In genomic region chr12:48004039-48004940, GRCh38 we compare ENCODE assay signal across 8 cellular contexts. TPM values are rescaled to one million over a fixed set of nuclear protein-coding genes. Genes with fewer than 3 reads are reported as not detected.
A peak's percentile ranks its signal among the peaks of the same experiment; 100 is the strongest.
DNase-seq lines count a peak whose midpoint lies in the region; ATAC-seq and FAIRE-seq lines count a peak whose summit lies in the region.

COL2A1 (minus strand) TSS chr12:48004476; CDS start chr12:48004321, 155 bp downstream.

- H3K27me3 ChIP-seq in right cardiac atrium (ENCODE audit: control insufficient read depth, insufficient read depth) (no peaks in the 10 kb centered on the region), skeletal muscle tissue (ENCODE audit: control insufficient read depth in 3 of 3, insufficient read depth in 3 of 3, low read length in 3 of 3) (peaks cover 45 to 79% (median 63%) of the 10 kb centered on the region in 3 donors)

- H3K4me3 ChIP-seq in right cardiac atrium (ENCODE audit: low read length) = peak within 1 kb of the TSS; percentile 41
- peak within 1 kb of the TSS; percentile 56 to 67 (median 60) for H3K4me3 ChIP-seq in skeletal muscle tissue (ENCODE audit: low read length in 3 of 3)

- intact Hi-C loops in right cardiac atrium (cut with DNase I) = no loop called here

- H3K4me1 ChIP-seq in right cardiac atrium (ENCODE audit: control insufficient read depth, insufficient read depth, low read length) (no peaks in the 10 kb centered on the region), skeletal muscle tissue (ENCODE audit: control insufficient read depth in 3 of 3, insufficient read depth in 3 of 3, low read length in 3 of 3) (peaks cover 37 to 49% (median 45%) of the 10 kb centered on the region in 3 donors)

- H3K36me3 ChIP-seq in skeletal muscle tissue (ENCODE audit: control insufficient read depth in 3 of 3, insufficient read depth in 3 of 3, low read length in 3 of 3) = no peaks in the 10 kb centered on the region

- DNase-seq in AG08395 (ENCODE audit: low spot score) (peak; percentile 41), HTR-8/SVneo (ENCODE audit: insufficient read length, low spot score) (peak; percentile 10), right cardiac atrium (peak in 1 of 3 donors; percentile 36), CD1c-positive myeloid dendritic cell (ENCODE audit: extremely low spot score) (no peak)
- DNase-seq in activated T-cell treated with anti-CD3 and anti-CD28 coated beads, Interleukin-2, amount 50 U/mL, for 1 hour = peak; percentile 41

- ATAC-seq in right cardiac atrium (peak; percentile 25 to 33), GM18520 (IDR thresholded peaks at IDR 0.05; ENCODE audit: unreplicated experiment) (no peak), GM18861 (IDR thresholded peaks at IDR 0.05; ENCODE audit: unreplicated experiment) (no peak)

- H3K9me3 ChIP-seq in right cardiac atrium (ENCODE audit: control insufficient read depth, low read length) (no peaks in the 10 kb centered on the region), skeletal muscle tissue (ENCODE audit: control insufficient read depth in 3 of 3, low read length in 3 of 3) (no peaks in the 10 kb centered on the region)

- H3K27ac ChIP-seq in right cardiac atrium (ENCODE audit: low read length) (no peak within 1 kb of the TSS), skeletal muscle tissue (ENCODE audit: low read depth, low read length) (no peak within 1 kb of the TSS)

- whole genome bisulfite sequencing in right cardiac atrium = 2% methylated on average over 82 of the region's 82 CpGs

- peak within 1 kb of the TSS in 1 of 3 donors; percentile 40 for H3K9ac ChIP-seq in skeletal muscle tissue (ENCODE audit: low read depth in 1 of 3, low read length in 3 of 3)

- no peak for FAIRE-seq in HTR-8/SVneo (lab: Jason Lieb, UNC)

RNA-seq across cellular contexts. Expression of gene COL2A1, which starts in this region (rescaled TPM):
- not detected for total RNA-seq in right cardiac atrium
- 0.07 TPM for polyA plus RNA-seq in right cardiac atrium
- 88.2 TPM for total RNA-seq in skeletal muscle tissue

Comparison
In these comparisons a context has a peak if more than half of its experiments do, and no peak if none do; other contexts are left out.
1. RNA of gene COL2A1 (total RNA-seq): 88.2 TPM in skeletal muscle tissue (single experiment); not detected in right cardiac atrium; every median in the first group is over 10 times any median in the second.
2. Peak in ATAC-seq and H3K4me3 ChIP-seq in right cardiac atrium; RNA of the gene not detected or under 1 TPM.